ENCODE assay signal across 18 cellular contexts in genomic region chr6:9086331-9086730, GRCh38.
"Had no signal": no experiment of that assay in that cellular context is flagged by ENCODE, and none has a peak within 500 bp of the region (broad histone marks: within the 10 kb centered on the region; RNA-seq: fewer than 3 reads in every experiment).

No MANE protein-coding gene starts in this region.

- H3K4me1 ChIP-seq: gastroesophageal sphincter, transverse colon had no signal

- H3K9me3 ChIP-seq: gastroesophageal sphincter, sigmoid colon, transverse colon had no signal

- H3K27ac ChIP-seq: cardiac muscle cell, transverse colon, VCaP had no signal

- H3K4me3 ChIP-seq: cardiac muscle cell, gastroesophageal sphincter, sigmoid colon, smooth muscle cell, transverse colon had no signal

- H3K36me3 ChIP-seq: cardiac muscle cell, gastroesophageal sphincter, sigmoid colon, transverse colon had no signal

- H3K4me2 ChIP-seq: smooth muscle cell had no signal

- H3K27me3 ChIP-seq: cardiac muscle cell, gastroesophageal sphincter, sigmoid colon, transverse colon had no signal

- ATAC-seq: activated CD4-positive, CD25-positive, alpha-beta regulatory T cell treated with anti-CD3 and anti-CD28 coated beads, Interleukin-2, amount 50 U/mL, for 24 hours; activated naive CD8-positive, alpha-beta T cell treated with anti-CD3 and anti-CD28 coated beads, Interleukin-2, amount 50 U/mL, for 24 hours; gastroesophageal sphincter; left colon; naive thymus-derived CD4-positive, alpha-beta T cell; stimulated activated memory B cell treated with anti-CD40 and anti-IgM and Interleukin-4, amounts not matched to agents 10 μg/mL and 1 μg/mL and 100 μg/mL, for 72 hours had no signal

- DNase-seq: activated CD4-positive, alpha-beta memory T cell treated with anti-CD3 and anti-CD28 coated beads, Interleukin-2, amount 10 ng/mL, durations not matched to agents 7 days and 5 days; activated CD4-positive, alpha-beta T cell treated with anti-CD3 and anti-CD28 coated beads, Interleukin-2, amount 10 ng/mL, durations not matched to agents 24 days and 14 days; activated gamma-delta T cell; activated naive CD4-positive, alpha-beta T cell treated with anti-CD3 and anti-CD28 coated beads, Interleukin-2, amount 50 U/mL, for 16 hours; activated naive CD8-positive, alpha-beta T cell treated with anti-CD3 and anti-CD28 coated beads, Interleukin-2, amount 50 U/mL, for 24 hours; head of caudate nucleus; left colon; naive thymus-derived CD4-positive, alpha-beta T cell; posterior cingulate gyrus; sigmoid colon; stimulated activated CD4-positive, alpha-beta T cell treated with anti-CD3 and anti-CD28 coated beads, Interleukin-15, amount 100 ng/mL, for 24 hours; transverse colon had no signal
